In genomic region chr12:13924286-13924685, GRCh38 we compare ENCODE assay signal across 8 cellular contexts. TPM values are rescaled to one million over a fixed set of nuclear protein-coding genes. Genes with fewer than 3 reads are reported as not detected.
"Had no signal": no experiment of that assay in that cellular context is flagged by ENCODE, and none has a peak within 500 bp of the region (broad histone marks: within the 10 kb centered on the region; RNA-seq: fewer than 3 reads in every experiment).

No MANE protein-coding gene starts in this region.

- H3K9me3 ChIP-seq: HAP-1 had no signal

- H3K36me3 Mint-ChIP-seq: IgD-negative memory B cell had no signal

- H3K36me3 ChIP-seq: HAP-1 had no signal

- H3K9me3 Mint-ChIP-seq: GM23338 had no signal

- H2AFZ ChIP-seq: GM23338 had no signal

- H3K4me1 ChIP-seq: HAP-1 had no signal

- H3K4me3 ChIP-seq: GM23338, HAP-1 had no signal

- H3K4me3 Mint-ChIP-seq: GM23338, HFFc6, IgD-negative memory B cell had no signal

- DNase-seq: HFFc6 had no signal

- H3K27ac Mint-ChIP-seq: GM23338, HFFc6, IgD-negative memory B cell had no signal

- H3K27ac ChIP-seq: HL-60 had no signal

- H3K4me2 ChIP-seq: GM23338 had no signal

- H3K4me1 Mint-ChIP-seq: GM23338, IgD-negative memory B cell had no signal

- ATAC-seq: GM23338, HCT116, HepG2 had no signal

RNA-seq across cellular contexts. Expression of gene GRIN2B, which starts 57.1 kb away (rescaled TPM):
- total RNA-seq: HFFc6, HT1080 had no signal
- polyA plus RNA-seq: IgD-negative memory B cell had no signal
